In genomic region chr22:32275353-32275752, GRCh38 we compare ENCODE assay signal across 1 cellular context.
A peak's percentile ranks its signal among the peaks of the same experiment; 100 is the strongest.
TF ChIP-seq lines count a peak whose summit lies in the region.
"Not testable (repeated sequence)": the region's sequence is repeated elsewhere in the genome, so short reads cannot be mapped to it uniquely, and the experiment has no call there.

No MANE protein-coding gene starts in this region.

- H3K4me1 ChIP-seq in HEK293 (ENCODE audit: control insufficient read depth, insufficient read depth, low read length) = not testable (repeated sequence)

- H3K36me3 ChIP-seq in HEK293 (ENCODE audit: control insufficient read depth in 2 of 2, insufficient read depth in 1 of 2, low read length in 2 of 2) = not testable (repeated sequence)

- H3K9me3 ChIP-seq in HEK293 (ENCODE audit: control insufficient read depth, insufficient read depth, low read depth, low read length) = not testable (repeated sequence)

- TF ChIP-seq CTCF in HEK293 (tag by site-specific recombination; IDR thresholded peaks at IDR 0.05) = not testable (repeated sequence)

- CTCF ChIA-PET in HEK293 (lab: Yijun Ruan, JAX) = interaction anchor here (1.2 to 1.3 kb wide), 2 partner anchors 9 to 104 kb away, joined by 3 to 10 read pairs; no protein-coding TSS in a partner anchor

- H3K4me3 ChIP-seq in HEK293 (ENCODE audit: low read depth, low read length) = not testable (repeated sequence)

- POLR2A ChIA-PET in HEK293 (lab: Yijun Ruan, JAX) = not testable (repeated sequence)

- not testable (repeated sequence) for H3K27ac ChIP-seq in HEK293 (ENCODE audit: extremely low read depth, low read depth, low read length)

TF ChIP-seq in HEK293, 187 proteins besides CTCF, POLR2A, EP300 and RAD21:
- TF ChIP-seq ZNF146 (tag by site-specific recombination; IDR thresholded peaks at IDR 0.05) = peak; percentile 95
